Comparison of ENCODE assay signal across 25 cellular contexts in genomic region chr14:98122527-98122926, GRCh38.
DNase-seq lines count a peak whose midpoint lies in the region; ATAC-seq, FAIRE-seq and TF ChIP-seq lines count a peak whose summit lies in the region.
"Had no signal": no experiment of that assay in that cellular context is flagged by ENCODE, and none has a peak within 500 bp of the region (broad histone marks: within the 10 kb centered on the region; RNA-seq: fewer than 3 reads in every experiment).

No MANE protein-coding gene starts in this region.

- peaks cover 5% of the 10 kb centered on the region; the same call in 1 of the 2 replicates for H3K36me3 ChIP-seq in DND-41 (ENCODE audit: insufficient read depth, low read length)
- H3K36me3 ChIP-seq: SJSA1 had no signal

- FAIRE-seq in H54 (lab: Jason Lieb, UNC) = no peak
- FAIRE-seq: A204.1, G401.6, GM18507, HTR-8/SVneo, RCC 7860 had no signal

- H4K20me1 ChIP-seq in DND-41 (ENCODE audit: insufficient read depth, low read length) = no peaks in the 10 kb centered on the region

- TF ChIP-seq CTCF in DND-41 (IDR thresholded peaks at IDR 0.05; ENCODE audit: borderline replicate concordance, extremely low read depth, low read length, poor library complexity, severe bottlenecking) = no peak

- H3K36me3 Mint-ChIP-seq in activated CD8-positive, alpha-beta memory T cell treated with anti-CD3 and anti-CD28 coated beads, Interleukin-2, amount 10 ng/mL, durations not matched to agents 7 days and 5 days = peaks cover 14% of the 10 kb centered on the region
- H3K36me3 Mint-ChIP-seq in activated T-helper 17 cell treated with anti-CD3 and anti-CD28 coated beads, Interleukin-2, amount 50 U/mL, for 72 hours (ENCODE audit: low read depth) = no peaks in the 10 kb centered on the region
- H3K36me3 Mint-ChIP-seq in stimulated activated effector memory CD8-positive, alpha-beta T cell treated with anti-CD3 and anti-CD28 coated beads, Interleukin-12 subunit alpha, Interleukin-12 subunit beta, amount 100 ng/mL, for 72 hours = no peaks in the 10 kb centered on the region

- no peak overlapping the region for H3K4me3 Mint-ChIP-seq in activated CD8-positive, alpha-beta memory T cell treated with anti-CD3 and anti-CD28 coated beads, Interleukin-2, amount 10 ng/mL, durations not matched to agents 7 days and 5 days
- H3K4me3 Mint-ChIP-seq in activated T-helper 17 cell treated with anti-CD3 and anti-CD28 coated beads, Interleukin-2, amount 50 U/mL, for 72 hours = no peak overlapping the region
- H3K4me3 Mint-ChIP-seq in stimulated activated effector memory CD8-positive, alpha-beta T cell treated with anti-CD3 and anti-CD28 coated beads, Interleukin-12 subunit alpha, Interleukin-12 subunit beta, amount 100 ng/mL, for 72 hours = no peak overlapping the region
- H3K4me3 Mint-ChIP-seq: B cell, GM23338 had no signal

- H3K79me2 ChIP-seq in DND-41 (ENCODE audit: insufficient read depth, low read length) = no peaks in the 10 kb centered on the region

- peak overlapping the region; percentile 3 for H3K27ac Mint-ChIP-seq in activated CD8-positive, alpha-beta memory T cell treated with anti-CD3 and anti-CD28 coated beads, Interleukin-2, amount 10 ng/mL, durations not matched to agents 7 days and 5 days
- H3K27ac Mint-ChIP-seq in activated T-helper 17 cell treated with anti-CD3 and anti-CD28 coated beads, Interleukin-2, amount 50 U/mL, for 72 hours = peak overlapping the region; percentile 52
- H3K27ac Mint-ChIP-seq in stimulated activated effector memory CD8-positive, alpha-beta T cell treated with anti-CD3 and anti-CD28 coated beads, Interleukin-12 subunit alpha, Interleukin-12 subunit beta, amount 100 ng/mL, for 72 hours = peak overlapping the region; percentile 43
- H3K27ac Mint-ChIP-seq: B cell, GM23338 had no signal

- CTCF ChIA-PET in activated CD8-positive, alpha-beta memory T cell treated with anti-CD3 and anti-CD28 coated beads, Interleukin-2, amount 10 ng/mL, durations not matched to agents 7 days and 5 days (lab: Charles Lee) = interaction anchor here (1.4 kb wide), 1 partner anchor 144 kb away, joined by 4 read pairs; no protein-coding TSS in a partner anchor

- H3K9ac ChIP-seq in DND-41 (ENCODE audit: low read depth, low read length) = no peak overlapping the region

- H3K27ac ChIP-seq in DND-41 (ENCODE audit: low read length) = no peak overlapping the region
- H3K27ac ChIP-seq: SJSA1 had no signal

- no peak overlapping the region for H3K4me3 ChIP-seq in DND-41 (ENCODE audit: low read depth in 1 of 2, low read length in 2 of 2)
- H3K4me3 ChIP-seq: GM23338, SJSA1 had no signal

- ATAC-seq in activated CD8-positive, alpha-beta memory T cell treated with anti-CD3 and anti-CD28 coated beads, Interleukin-2, amount 10 ng/mL, durations not matched to agents 7 days and 5 days = peak; percentile 49
- peak; percentile 29; the same call in 1 of the 3 replicates for ATAC-seq in DND-41 (ENCODE audit: insufficient read depth, low read depth)
- ATAC-seq in activated T-helper 17 cell treated with anti-CD3 and anti-CD28 coated beads, Interleukin-2, amount 50 U/mL, for 72 hours (replicated peaks) = peak; percentile 45
- ATAC-seq in stimulated activated effector memory CD8-positive, alpha-beta T cell treated with anti-CD3 and anti-CD28 coated beads, Interleukin-12 subunit alpha, Interleukin-12 subunit beta, amount 100 ng/mL, for 72 hours = peak; percentile 73
- ATAC-seq: GM23338 had no signal

- peak; percentile 52 for DNase-seq in activated CD8-positive, alpha-beta memory T cell treated with anti-CD3 and anti-CD28 coated beads, Interleukin-2, amount 10 ng/mL, durations not matched to agents 7 days and 5 days
- no peak for DNase-seq in activated CD8-positive, alpha-beta memory T cell treated with anti-CD3 and anti-CD28 coated beads, Interleukin-2, amount 50 U/mL, for 4 hours
- DNase-seq in DND-41 = no peak
- DNase-seq in stimulated activated effector memory CD8-positive, alpha-beta T cell treated with anti-CD3 and anti-CD28 coated beads, Interleukin-12 subunit alpha, Interleukin-12 subunit beta, amount 100 ng/mL, for 72 hours (ENCODE audit: low spot score in 2 of 2) = no peak
- DNase-seq in DMS79 treated with DMSO at 0.1 percent for 48 hours (lab: John Stamatoyannopoulos, UW) = no peak
- DNase-seq in NCI-H1436 (lab: John Stamatoyannopoulos, UW) = no peak
- no peak for DNase-seq in H54 (ENCODE audit: insufficient read length, low spot score)
- DNase-seq: HCEC 1CT, KG1, NCI-H1092, NCI-H1436 treated with DMSO at 0.1 percent for 48 hours, NCI-H1930, NCI-H2227 treated with DMSO at 0.1 percent for 48 hours, NCI-H510A treated with DMSO at 0.1 percent for 48 hours, NCI-H774, OCI-M1 had no signal

- no peak overlapping the region for H2AFZ ChIP-seq in DND-41 (ENCODE audit: low read depth, low read length)
- H2AFZ ChIP-seq: GM23338 had no signal

- 0 out of 2 replicates have a peak, but pooled peaks cover 3% of the 10 kb centered on the region for H3K4me1 ChIP-seq in DND-41 (ENCODE audit: insufficient read depth, low read length)
- H3K4me1 ChIP-seq: SJSA1 had no signal

- no peak for TF ChIP-seq POLR2A in H54 (IDR thresholded peaks at IDR 0.05; ENCODE audit: low read depth, low read length)

- no peaks in the 10 kb centered on the region for H3K27me3 Mint-ChIP-seq in activated CD8-positive, alpha-beta memory T cell treated with anti-CD3 and anti-CD28 coated beads, Interleukin-2, amount 10 ng/mL, durations not matched to agents 7 days and 5 days
- no peaks in the 10 kb centered on the region for H3K27me3 Mint-ChIP-seq in activated T-helper 17 cell treated with anti-CD3 and anti-CD28 coated beads, Interleukin-2, amount 50 U/mL, for 72 hours
- H3K27me3 Mint-ChIP-seq: B cell had no signal

- H3K9me3 Mint-ChIP-seq in activated CD8-positive, alpha-beta memory T cell treated with anti-CD3 and anti-CD28 coated beads, Interleukin-2, amount 10 ng/mL, durations not matched to agents 7 days and 5 days (ENCODE audit: low read depth) = peaks cover 3% of the 10 kb centered on the region
- H3K9me3 Mint-ChIP-seq in activated T-helper 17 cell treated with anti-CD3 and anti-CD28 coated beads, Interleukin-2, amount 50 U/mL, for 72 hours = peaks cover 9% of the 10 kb centered on the region
- H3K9me3 Mint-ChIP-seq in stimulated activated effector memory CD8-positive, alpha-beta T cell treated with anti-CD3 and anti-CD28 coated beads, Interleukin-12 subunit alpha, Interleukin-12 subunit beta, amount 100 ng/mL, for 72 hours = peaks cover 9% of the 10 kb centered on the region

- H3K9me3 ChIP-seq in DND-41 (ENCODE audit: insufficient read depth, low read length, severe bottlenecking) = peaks cover 12% of the 10 kb centered on the region
- H3K9me3 ChIP-seq: SJSA1 had no signal

- H3K4me2 ChIP-seq in DND-41 (ENCODE audit: insufficient read depth, low read length) = no peak overlapping the region
- H3K4me2 ChIP-seq: GM23338 had no signal

- no peaks in the 10 kb centered on the region for H3K27me3 ChIP-seq in DND-41 (ENCODE audit: insufficient read depth, low read length, poor library complexity)
- H3K27me3 ChIP-seq: SJSA1 had no signal

- H3K4me1 Mint-ChIP-seq in activated CD8-positive, alpha-beta memory T cell treated with anti-CD3 and anti-CD28 coated beads, Interleukin-2, amount 10 ng/mL, durations not matched to agents 7 days and 5 days = peaks cover 23% of the 10 kb centered on the region
- H3K4me1 Mint-ChIP-seq in activated T-helper 17 cell treated with anti-CD3 and anti-CD28 coated beads, Interleukin-2, amount 50 U/mL, for 72 hours = peaks cover 11% of the 10 kb centered on the region
- peaks cover 21% of the 10 kb centered on the region for H3K4me1 Mint-ChIP-seq in stimulated activated effector memory CD8-positive, alpha-beta T cell treated with anti-CD3 and anti-CD28 coated beads, Interleukin-12 subunit alpha, Interleukin-12 subunit beta, amount 100 ng/mL, for 72 hours
- H3K4me1 Mint-ChIP-seq: B cell, GM23338 had no signal
